ENCODE assay signal across 14 cellular contexts in the genomic region with DNA sequence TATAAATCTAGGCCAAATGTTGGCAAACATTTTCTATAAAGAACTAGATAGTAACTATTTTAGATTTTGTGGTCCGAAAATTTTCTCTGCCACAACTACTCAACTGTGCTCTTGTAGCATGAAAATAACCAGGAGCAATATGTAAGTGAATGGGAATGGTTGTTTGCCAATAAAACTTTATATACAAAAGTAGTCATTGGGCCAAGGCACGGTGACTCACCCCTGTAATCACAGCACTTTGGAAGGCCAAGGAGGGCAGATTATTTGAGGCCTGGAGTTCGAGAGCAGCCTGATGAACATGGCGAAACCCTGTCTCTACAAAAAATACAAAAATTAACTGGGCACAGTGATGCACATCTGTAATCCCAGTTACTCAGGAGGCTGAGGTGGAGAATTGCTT.
DNase-seq lines count a peak whose midpoint lies in the region; ATAC-seq and TF ChIP-seq lines count a peak whose summit lies in the region.
"Had no signal": no experiment of that assay in that cellular context is flagged by ENCODE, and none has a peak within 500 bp of the region (broad histone marks: within the 10 kb centered on the region; RNA-seq: fewer than 3 reads in every experiment).

No MANE protein-coding gene starts in this region.

- peak overlapping the region; percentile 37; the same call in 1 of the 2 replicates for H3K27ac ChIP-seq in 22Rv1

- DNase-seq in RKO (ENCODE audit: low spot score) (peak; percentile 12), fibroblast of mammary gland (ENCODE audit: low read depth) (peak; percentile 6), NOMO-1 (lab: John Stamatoyannopoulos, UW; ENCODE audit: unreplicated experiment in 2 of 2) (no peak), NCI-H128 (lab: John Stamatoyannopoulos, UW; ENCODE audit: unreplicated experiment) (no peak)
- DNase-seq: C1 segment of cervical spinal cord; Caco-2; CD8-positive, alpha-beta T cell; DMS153; DND-41; H9 had no signal

- ATAC-seq in GM19035 (IDR thresholded peaks at IDR 0.05; ENCODE audit: unreplicated experiment) = no peak
- ATAC-seq: CD8-positive, alpha-beta T cell; GM23338; HCT116 had no signal

- no peak for TF ChIP-seq CTCF in 22Rv1 (IDR thresholded peaks at IDR 0.05)
- TF ChIP-seq CTCF in fibroblast of mammary gland (conservative IDR thresholded peaks at IDR 0.05; ENCODE audit: control insufficient read depth, insufficient read depth, low read depth, low read length) = no peak

- H3K4me3 ChIP-seq in fibroblast of mammary gland (ENCODE audit: control insufficient read depth, low read depth, low read length) = no peak overlapping the region
- H3K4me3 ChIP-seq: GM23338 had no signal

Comparison
In these comparisons a context has a peak if more than half of its experiments do, and no peak if none do; other contexts are left out.
1. DNase-seq: peak in RKO (single experiment) and fibroblast of mammary gland (single experiment); none in NOMO-1 (0 of 2) and NCI-H128 (single experiment).